ENCODE assay signal across 1 cellular context in genomic region chr12:123614531-123614930, GRCh38.
TF ChIP-seq lines count a peak whose summit lies in the region.

No MANE protein-coding gene starts in this region.

TF ChIP-seq in HepG2, 621 proteins besides CTCF, POLR2A, EP300 and RAD21:
- TF ChIP-seq DNMT3B (CRISPR knock-in tag; conservative IDR thresholded peaks at IDR 0.05) (no peak), USF2 (IDR thresholded peaks at IDR 0.05; ENCODE audit: low read depth, low read length) (no peak), USF2 (CRISPR knock-in tag; IDR thresholded peaks at IDR 0.05; ENCODE audit: borderline replicate concordance) (no peak), ZNF276 (CRISPR knock-in tag; IDR thresholded peaks at IDR 0.05; ENCODE audit: low read depth) (no peak), ZNF75D (CRISPR knock-in tag; IDR thresholded peaks at IDR 0.05; ENCODE audit: borderline replicate concordance) (no peak), ZNF564 (CRISPR knock-in tag; IDR thresholded peaks at IDR 0.05) (no peak), ELF4 (CRISPR knock-in tag; IDR thresholded peaks at IDR 0.05; ENCODE audit: borderline replicate concordance) (no peak), ZNF703 (CRISPR knock-in tag; IDR thresholded peaks at IDR 0.05; ENCODE audit: borderline replicate concordance) (no peak), ZNF883 (CRISPR knock-in tag; IDR thresholded peaks at IDR 0.05; ENCODE audit: not compliant biosample characterization) (no peak), MLXIP (CRISPR knock-in tag; IDR thresholded peaks at IDR 0.05; ENCODE audit: borderline replicate concordance) (no peak), SPEN (CRISPR knock-in tag; IDR thresholded peaks at IDR 0.05; ENCODE audit: low read depth) (no peak), ETS1 (CRISPR knock-in tag; IDR thresholded peaks at IDR 0.05) (no peak), ZBTB21 (CRISPR knock-in tag; IDR thresholded peaks at IDR 0.05) (no peak), SNRNP70 (IDR thresholded peaks at IDR 0.05; ENCODE audit: low read depth, low read length) (no peak), PHF8 (CRISPR knock-in tag; IDR thresholded peaks at IDR 0.05) (no peak), ZFYVE20 (CRISPR knock-in tag; IDR thresholded peaks at IDR 0.05; ENCODE audit: borderline replicate concordance, low read depth) (no peak), SOX6 (IDR thresholded peaks at IDR 0.05) (no peak), SOX6 (CRISPR knock-in tag; IDR thresholded peaks at IDR 0.05) (no peak), ZBED4 (CRISPR knock-in tag; IDR thresholded peaks at IDR 0.05; ENCODE audit: borderline replicate concordance) (no peak), MEIS2 (CRISPR knock-in tag; IDR thresholded peaks at IDR 0.05) (no peak), ZNF749 (CRISPR knock-in tag; IDR thresholded peaks at IDR 0.05; ENCODE audit: borderline replicate concordance) (no peak)
- TF ChIP-seq, protein P1, sequence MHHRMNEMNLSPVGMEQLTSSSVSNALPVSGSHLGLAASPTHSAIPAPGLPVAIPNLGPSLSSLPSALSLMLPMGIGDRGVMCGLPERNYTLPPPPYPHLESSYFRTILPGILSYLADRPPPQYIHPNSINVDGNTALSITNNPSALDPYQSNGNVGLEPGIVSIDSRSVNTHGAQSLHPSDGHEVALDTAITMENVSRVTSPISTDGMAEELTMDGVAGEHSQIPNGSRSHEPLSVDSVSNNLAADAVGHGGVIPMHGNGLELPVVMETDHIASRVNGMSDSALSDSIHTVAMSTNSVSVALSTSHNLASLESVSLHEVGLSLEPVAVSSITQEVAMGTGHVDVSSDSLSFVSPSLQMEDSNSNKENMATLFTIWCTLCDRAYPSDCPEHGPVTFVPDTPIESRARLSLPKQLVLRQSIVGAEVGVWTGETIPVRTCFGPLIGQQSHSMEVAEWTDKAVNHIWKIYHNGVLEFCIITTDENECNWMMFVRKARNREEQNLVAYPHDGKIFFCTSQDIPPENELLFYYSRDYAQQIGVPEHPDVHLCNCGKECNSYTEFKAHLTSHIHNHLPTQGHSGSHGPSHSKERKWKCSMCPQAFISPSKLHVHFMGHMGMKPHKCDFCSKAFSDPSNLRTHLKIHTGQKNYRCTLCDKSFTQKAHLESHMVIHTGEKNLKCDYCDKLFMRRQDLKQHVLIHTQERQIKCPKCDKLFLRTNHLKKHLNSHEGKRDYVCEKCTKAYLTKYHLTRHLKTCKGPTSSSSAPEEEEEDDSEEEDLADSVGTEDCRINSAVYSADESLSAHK (CRISPR knock-in tag; IDR thresholded peaks at IDR 0.05; ENCODE audit: borderline replicate concordance): no peak
TF ChIP-seq in HepG2: peak in this region for 0.
